9 cellular contexts compared by ENCODE assay signal in genomic region chr2:130376433-130377293, GRCh38. TPM values are rescaled to one million over a fixed set of nuclear protein-coding genes. Genes with fewer than 3 reads are reported as not detected.
DNase-seq lines count a peak whose midpoint lies in the region; ATAC-seq and TF ChIP-seq lines count a peak whose summit lies in the region.
"Had no signal": no experiment of that assay in that cellular context is flagged by ENCODE, and none has a peak within 500 bp of the region (broad histone marks: within the 10 kb centered on the region; RNA-seq: fewer than 3 reads in every experiment).

No MANE protein-coding gene starts in this region.

- no TSS peak for BruUV-seq in Caco-2 (replicated peaks; lab: Mats Ljungman, UMichigan)

- WGBS in transverse colon (ENCODE audit: low coverage in 1 of 2), 2 donors = 66 to 79% methylated on average over 3 to 11 of the region's 11 CpGs

- no peak for TF ChIP-seq EP300 in transverse colon (IDR thresholded peaks at IDR 0.05; ENCODE audit: low read depth)

- in situ Hi-C loops in brain microvascular endothelial cell (cut with HindIII; ENCODE audit: low pct_ligation_motif_present, low sequenced_read_pairs) = no loop called here
- in situ Hi-C loops in transverse colon (cut with MboI; ENCODE audit: low pct_ligation_motif_present in 1 of 4, low pct_unique_long_range_greater_than_20kb in 1 of 4, low sequenced_read_pairs in 3 of 4) = no loop called here

- no peak overlapping the region for H3K27ac Mint-ChIP-seq in Caco-2 (ENCODE audit: unreplicated experiment)

- TF ChIP-seq CTCF in Caco-2 (IDR thresholded peaks at IDR 0.05; ENCODE audit: insufficient read depth in 1 of 2, low read depth in 1 of 2, low read length in 1 of 2, severe bottlenecking in 1 of 2, unreplicated experiment in 1 of 2) = peak; percentile 16 to 55
- TF ChIP-seq CTCF in brain microvascular endothelial cell (IDR thresholded peaks at IDR 0.05; ENCODE audit: low read depth, low read length, missing control alignments) = peak; percentile 40
- no peak for TF ChIP-seq CTCF in BE2C (IDR thresholded peaks at IDR 0.05; ENCODE audit: low read depth, low read length)
- no peak for TF ChIP-seq CTCF in transverse colon (IDR thresholded peaks at IDR 0.05)
- no peak for TF ChIP-seq CTCF in tibial artery (IDR thresholded peaks at IDR 0.05)

- H3K27ac ChIP-seq in brain microvascular endothelial cell (no peak overlapping the region), transverse colon (no peak overlapping the region), tibial artery (no peak overlapping the region)

- DNase-seq in Caco-2 (no peak), brain microvascular endothelial cell (no peak), BE2C (no peak), transverse colon (no peak), left colon (no peak), tibial artery (no peak)
- DNase-seq: activated naive CD4-positive, alpha-beta T cell had no signal

- POLR2A ChIA-PET in Caco-2 (lab: Charles Lee) = interaction anchor here (1.2 kb wide), 1 partner anchor 15 kb away, joined by 4 read pairs; no protein-coding TSS in a partner anchor

- H3K27me3 Mint-ChIP-seq in Caco-2 (ENCODE audit: insufficient read depth, unreplicated experiment) = no peaks in the 10 kb centered on the region

- ATAC-seq in GM19452 (IDR thresholded peaks at IDR 0.05; ENCODE audit: unreplicated experiment) (peak; percentile 49), HG03196 (IDR thresholded peaks at IDR 0.05; ENCODE audit: unreplicated experiment) (peak; percentile 52), left colon (no peak)

- H3K36me3 ChIP-seq in Caco-2 (ENCODE audit: control insufficient read depth, insufficient read depth, low read length) = no peaks in the 10 kb centered on the region
- no peaks in the 10 kb centered on the region for H3K36me3 ChIP-seq in brain microvascular endothelial cell (replicated peaks)
- H3K36me3 ChIP-seq in BE2C = no peaks in the 10 kb centered on the region
- no peaks in the 10 kb centered on the region for H3K36me3 ChIP-seq in transverse colon
- peaks cover 0 to 19% (median 6%) of the 10 kb centered on the region in 3 donors for H3K36me3 ChIP-seq in tibial artery

- no peaks in the 10 kb centered on the region for H3K9me3 ChIP-seq in Caco-2
- no peaks in the 10 kb centered on the region for H3K9me3 ChIP-seq in BE2C
- no peaks in the 10 kb centered on the region for H3K9me3 ChIP-seq in transverse colon
- no peaks in the 10 kb centered on the region for H3K9me3 ChIP-seq in tibial artery

- H3K4me3 Mint-ChIP-seq in Caco-2 (ENCODE audit: unreplicated experiment) = no peak overlapping the region

- H3K27me3 ChIP-seq in Caco-2 (replicated peaks; ENCODE audit: control insufficient read depth, insufficient read depth, low read length) (no peaks in the 10 kb centered on the region), brain microvascular endothelial cell (replicated peaks) (no peaks in the 10 kb centered on the region), BE2C (no peaks in the 10 kb centered on the region), transverse colon (no peaks in the 10 kb centered on the region), tibial artery (no peaks in the 10 kb centered on the region)

- no peak overlapping the region for H3K4me3 ChIP-seq in Caco-2 (ENCODE audit: low read depth, low read length)
- H3K4me3 ChIP-seq in brain microvascular endothelial cell (ENCODE audit: low read depth, low read length) = no peak overlapping the region
- H3K4me3 ChIP-seq in BE2C (ENCODE audit: low read depth, low read length) = no peak overlapping the region
- H3K4me3 ChIP-seq in transverse colon = no peak overlapping the region
- H3K4me3 ChIP-seq in tibial artery = no peak overlapping the region

- H3K36me3 Mint-ChIP-seq in Caco-2 (ENCODE audit: insufficient read depth, unreplicated experiment) = peaks cover 24% of the 10 kb centered on the region

- no peaks in the 10 kb centered on the region; the same call in 1 of the 2 replicates for H3K4me1 ChIP-seq in Caco-2
- H3K4me1 ChIP-seq in BE2C = no peaks in the 10 kb centered on the region
- H3K4me1 ChIP-seq in transverse colon = peaks cover 6 to 30% (median 12%) of the 10 kb centered on the region in 4 donors
- H3K4me1 ChIP-seq in tibial artery = peaks cover 0 to 24% (median 17%) of the 10 kb centered on the region in 4 donors

- no peaks in the 10 kb centered on the region for H3K9me3 Mint-ChIP-seq in Caco-2 (ENCODE audit: unreplicated experiment)

- intact Hi-C loops in Caco-2 (cut with micrococcal nuclease; ENCODE audit: unreplicated experiment) = no loop called here
- intact Hi-C loops in transverse colon (cut with DNase I; ENCODE audit: low total_unique reads) = no loop called here
- intact Hi-C loops in left colon (cut with DNase I, micrococcal nuclease) = no loop called here
- intact Hi-C loops in tibial artery (cut with DNase I; ENCODE audit: low total_unique reads) = no loop called here

- peaks cover 16% of the 10 kb centered on the region for H3K4me1 Mint-ChIP-seq in Caco-2 (ENCODE audit: low read depth, unreplicated experiment)

- CTCF ChIA-PET in Caco-2 (lab: Charles Lee) = no interaction called here

- no peak for TF ChIP-seq POLR2A in transverse colon (IDR thresholded peaks at IDR 0.05)

RNA-seq across cellular contexts. Expression of gene PTPN18, which starts 20.8 kb away (rescaled TPM):
- 46.5 and 51.0 TPM in 2 replicates for total RNA-seq in Caco-2 (2022)
- polyA plus RNA-seq in BE2C (2012; ENCODE audit: insufficient read depth, insufficient read length, low read depth) = 6.9 TPM
- total RNA-seq in transverse colon = 100 to 1,000 TPM; 136 to 168 (median 148) TPM
- total RNA-seq in left colon = 100 to 1,000 TPM; 112 to 168 TPM

RNA-seq across cellular contexts. Expression of gene IMP4, which starts 34.0 kb away (rescaled TPM):
- 105 and 120 TPM in 2 replicates for total RNA-seq in Caco-2 (2022)
- polyA plus RNA-seq in BE2C (2012; ENCODE audit: insufficient read depth, insufficient read length, low read depth) = 262 TPM
- total RNA-seq in transverse colon = 100 to 1,000 TPM in 1 of 4 donors, 10 to 100 TPM in 3; 52.1 to 367 (median 83.7) TPM
- total RNA-seq in left colon = 10 to 100 TPM; 60.7 to 74.8 TPM

Comparison
In these comparisons a context has a peak if more than half of its experiments do, and no peak if none do; other contexts are left out.
1. CTCF ChIP-seq: peak in Caco-2 (2 of 2) and brain microvascular endothelial cell (single experiment); none in BE2C (single experiment), transverse colon (0 of 5) and tibial artery (0 of 2).